ENCODE assay signal across 19 cellular contexts in the genomic region with DNA sequence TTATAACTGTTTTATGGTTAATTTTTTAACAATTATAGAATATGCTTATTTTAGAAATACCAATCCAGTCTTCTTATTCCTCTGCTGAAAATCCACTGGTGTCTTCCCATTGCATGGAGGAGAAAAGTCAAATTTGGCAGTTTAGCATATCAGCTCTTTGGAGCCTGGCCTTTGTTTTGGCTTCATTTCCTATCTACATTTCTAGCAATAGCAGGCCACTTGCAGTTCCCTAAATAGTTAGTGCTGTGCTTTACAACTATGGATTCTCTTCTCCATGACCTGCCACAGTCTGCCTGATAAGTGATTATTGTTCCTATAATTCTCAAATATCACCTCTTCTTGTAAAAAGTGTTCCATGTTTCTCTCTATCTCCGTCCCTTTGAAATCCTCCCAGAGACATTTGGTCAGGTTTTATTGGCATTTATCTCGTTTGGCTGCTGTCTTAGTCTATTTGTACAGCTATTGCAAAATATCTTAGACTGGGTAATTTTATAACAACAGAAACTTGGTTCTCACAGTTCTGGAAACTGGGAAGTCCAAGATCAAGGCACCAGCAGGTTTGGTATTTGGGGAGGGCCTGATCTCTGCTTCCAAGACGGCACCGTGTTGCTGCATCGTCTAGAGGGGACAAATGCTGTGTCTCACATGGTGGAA. TPM values are rescaled to one million over a fixed set of nuclear protein-coding genes. Genes with fewer than 3 reads are reported as not detected.
DNase-seq lines count a peak whose midpoint lies in the region; TF ChIP-seq lines count a peak whose summit lies in the region.
"Had no signal": no experiment of that assay in that cellular context is flagged by ENCODE, and none has a peak within 500 bp of the region (broad histone marks: within the 10 kb centered on the region; RNA-seq: fewer than 3 reads in every experiment).

No MANE protein-coding gene starts in this region.

- H3K9me3 Mint-ChIP-seq in endodermal cell, result peaks cover 18% of the 10 kb centered on the region

- H3K4me2 ChIP-seq in mesendoderm (ENCODE audit: low read length), result no peak overlapping the region
- H3K4me2 ChIP-seq: KMS-11 had no signal

- no peaks in the 10 kb centered on the region for H3K27me3 ChIP-seq in endodermal cell (ENCODE audit: control insufficient read depth, insufficient read depth, low read length, poor library complexity, severe bottlenecking)
- no peaks in the 10 kb centered on the region for H3K27me3 ChIP-seq in mesendoderm (ENCODE audit: insufficient read depth, low read length, poor library complexity)
- H3K27me3 ChIP-seq: Peyer's patch had no signal

- H3K79me2 ChIP-seq in mesendoderm (ENCODE audit: control insufficient read depth, insufficient read depth, low read length), result no peaks in the 10 kb centered on the region

- H3K23ac ChIP-seq in mesendoderm (ENCODE audit: low read length), result no peak overlapping the region

- no peak overlapping the region for H3K4ac ChIP-seq in mesendoderm (ENCODE audit: low read depth, low read length)

- no peak overlapping the region for H3K4me3 Mint-ChIP-seq in endodermal cell

- H2BK120ac ChIP-seq in mesendoderm (ENCODE audit: low read depth, low read length), result peak overlapping the region; percentile 97

- H2BK15ac ChIP-seq in mesendoderm (replicated peaks; ENCODE audit: low read depth), result no peak overlapping the region

- peak overlapping the region; percentile 47 for H3K18ac ChIP-seq in mesendoderm (ENCODE audit: low read length)

- peaks cover 2% of the 10 kb centered on the region for H3K36me3 Mint-ChIP-seq in endodermal cell (ENCODE audit: low read depth)

- TF ChIP-seq CTCF in LNCaP clone FGC (IDR thresholded peaks at IDR 0.05; ENCODE audit: control insufficient read depth, extremely low read depth, insufficient read depth) (no peak), endodermal cell (conservative IDR thresholded peaks at IDR 0.05) (no peak)

- H2AK5ac ChIP-seq in mesendoderm (ENCODE audit: low read length), result no peak overlapping the region

- WGBS in endodermal cell (ENCODE audit: insufficient coverage in 1 of 2, insufficient read length in 1 of 2), 2 experiments, result 91 to 92% methylated on average over 5 of the region's 5 CpGs
- no CpG with 5 or more reads among the region's 5 CpGs for WGBS in mesendoderm (ENCODE audit: extremely low coverage, insufficient coverage, low lambda C conversion rate)

- H3K9ac ChIP-seq in endodermal cell (ENCODE audit: extremely low read depth, low read length, poor library complexity, severe bottlenecking) (no peak overlapping the region), mesendoderm (ENCODE audit: low read length) (no peak overlapping the region)
- H3K9ac ChIP-seq: KMS-11 had no signal

- no peak overlapping the region for H3K4me3 ChIP-seq in LNCaP clone FGC (ENCODE audit: low read depth, low read length)
- no peak overlapping the region for H3K4me3 ChIP-seq in endodermal cell (ENCODE audit: low read length)
- no peak overlapping the region for H3K4me3 ChIP-seq in mesendoderm (ENCODE audit: low read length)
- H3K4me3 ChIP-seq: HAP-1, Peyer's patch had no signal

- peaks cover 16% of the 10 kb centered on the region for H3K9me3 ChIP-seq in endodermal cell (ENCODE audit: control insufficient read depth, low read length)
- H3K9me3 ChIP-seq: HAP-1, Peyer's patch had no signal

- H3K4me1 ChIP-seq in endodermal cell (ENCODE audit: control insufficient read depth, insufficient read depth, low read length), result peaks cover 12% of the 10 kb centered on the region
- H3K4me1 ChIP-seq in mesendoderm (ENCODE audit: control insufficient read depth, low read depth, low read length), result peaks cover 7% of the 10 kb centered on the region
- H3K4me1 ChIP-seq: HAP-1, Peyer's patch had no signal

- no peaks in the 10 kb centered on the region for H3K27me3 Mint-ChIP-seq in endodermal cell (ENCODE audit: insufficient read depth)

- no peaks in the 10 kb centered on the region for H3K36me3 ChIP-seq in endodermal cell (ENCODE audit: control insufficient read depth, insufficient read depth, low read length)
- no peaks in the 10 kb centered on the region for H3K36me3 ChIP-seq in mesendoderm (ENCODE audit: control insufficient read depth, insufficient read depth, low read length)
- H3K36me3 ChIP-seq: HAP-1, Peyer's patch had no signal

- H3K56ac ChIP-seq in mesendoderm (ENCODE audit: low read length), result peak overlapping the region; percentile 76

- H3K4me1 Mint-ChIP-seq in endodermal cell, result peaks cover 19% of the 10 kb centered on the region

- H3K79me1 ChIP-seq in mesendoderm (ENCODE audit: low read length), result no peaks in the 10 kb centered on the region

- H2BK5ac ChIP-seq in mesendoderm (ENCODE audit: low read length), result peak overlapping the region; percentile 61

- H3K27ac ChIP-seq in endodermal cell (ENCODE audit: low read depth, low read length) (no peak overlapping the region), mesendoderm (ENCODE audit: low read depth, low read length) (peak overlapping the region; percentile 50)
- H3K27ac ChIP-seq: KMS-11, Peyer's patch had no signal

- peak; percentile 34 for DNase-seq in SIG-M5 treated with dmso at 0.1 percent for 504 hours (lab: John Stamatoyannopoulos, UW; ENCODE audit: unreplicated experiment)
- DNase-seq in SIG-M5 (lab: John Stamatoyannopoulos, UW), result no peak
- peak; percentile 32 for DNase-seq in LNCaP clone FGC (ENCODE audit: low read depth)
- DNase-seq in endodermal cell, result peak; percentile 48
- peak; percentile 10 for DNase-seq in mesendoderm
- no peak for DNase-seq in NCI-H524 (lab: John Stamatoyannopoulos, UW)
- DNase-seq in stimulated activated naive CD4-positive, alpha-beta T cell (lab: John Stamatoyannopoulos, UW), result no peak
- no peak for DNase-seq in NCI-H748 (lab: John Stamatoyannopoulos, UW; ENCODE audit: unreplicated experiment)
- DNase-seq: DMS53; GDM1; NCI-H1417; NCI-H1694 treated with DMSO at 0.1 percent for 48 hours; NCI-H2081 treated with DMSO at 0.1 percent for 48 hours; NCI-H446; NK-92 treated with Interleukin-12 subunit alpha and Interleukin-12 subunit beta, amount 100 ng/mL, for 24 hours; Peyer's patch; SW 1271 had no signal

- H4K5ac ChIP-seq in mesendoderm (ENCODE audit: low read length), result no peak overlapping the region

- H4K8ac ChIP-seq in mesendoderm (ENCODE audit: low read depth, low read length), result no peak overlapping the region

- H3K27ac Mint-ChIP-seq in endodermal cell, result peak overlapping the region; percentile 88

RNA-seq across cellular contexts. Expression of a gene that starts 8.2 kb away (rescaled TPM):
- total RNA-seq in endodermal cell, result 10 to 100 TPM; 19.5 to 21.8 TPM
- 26.2 TPM for polyA plus RNA-seq in endodermal cell (2013, experiment 1 of 2)
- polyA plus RNA-seq in endodermal cell (2013, experiment 2 of 2), result 23.2 TPM
- polyA plus RNA-seq in mesendoderm (2013, experiment 1 of 2), result 9.5 TPM
- polyA plus RNA-seq in mesendoderm (2013, experiment 2 of 2), result 9.5 TPM

Comparison
In these comparisons a context has a peak if more than half of its experiments do, and no peak if none do; other contexts are left out.
1. DNase-seq: peak in SIG-M5 treated with dmso at 0.1 percent for 504 hours (single experiment), LNCaP clone FGC (single experiment), endodermal cell (single experiment) and mesendoderm (single experiment); none in SIG-M5 (single experiment), NCI-H524 (0 of 2), stimulated activated naive CD4-positive, alpha-beta T cell (0 of 6) and NCI-H748 (single experiment).